In genomic region chr17:75260679-75261335, GRCh38 we compare ENCODE assay signal across 1 cellular context.
A peak's percentile ranks its signal among the peaks of the same experiment; 100 is the strongest.
TF ChIP-seq lines count a peak whose summit lies in the region.

No MANE protein-coding gene starts in this region.

TF ChIP-seq in H1, 55 proteins besides CTCF, POLR2A, EP300 and RAD21:
- TF ChIP-seq KDM5A (IDR thresholded peaks at IDR 0.05; ENCODE audit: low read length) (0 out of 2 replicates have a peak, but pooled peaks have one; percentile 45), SIRT6 (IDR thresholded peaks at IDR 0.05; ENCODE audit: low read length) (no peak)
TF ChIP-seq in H1: peak in this region for 1.
